ENCODE assay signal across 12 cellular contexts in the genomic region with DNA sequence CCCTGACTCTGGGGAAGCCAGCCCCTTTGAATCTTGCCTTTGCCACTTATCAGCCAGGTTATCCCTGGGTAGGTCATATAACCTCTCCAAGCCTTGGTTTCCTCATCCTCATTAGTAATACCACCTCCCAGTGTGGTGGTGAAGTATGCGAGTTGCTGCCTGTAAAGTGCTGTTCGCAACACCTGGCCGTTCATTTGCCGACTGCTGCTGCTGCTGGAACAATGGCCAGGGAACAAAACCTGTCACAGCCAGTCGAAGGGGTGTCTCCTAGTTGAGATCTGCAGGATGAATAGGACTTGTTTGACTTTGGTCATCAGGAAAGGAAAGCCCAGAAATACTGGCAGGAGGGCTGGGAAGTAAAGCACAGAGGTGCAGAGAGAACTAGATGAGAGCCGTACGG. TPM values are rescaled to one million over a fixed set of nuclear protein-coding genes. Genes with fewer than 3 reads are reported as not detected.
DNase-seq lines count a peak whose midpoint lies in the region; ATAC-seq, FAIRE-seq and TF ChIP-seq lines count a peak whose summit lies in the region.
"Had no signal": no experiment of that assay in that cellular context is flagged by ENCODE, and none has a peak within 500 bp of the region (broad histone marks: within the 10 kb centered on the region; RNA-seq: fewer than 3 reads in every experiment).

No MANE protein-coding gene starts in this region.

- peaks cover 39% of the 10 kb centered on the region for H3K4me1 ChIP-seq in rectal smooth muscle tissue (ENCODE audit: control insufficient read depth, insufficient read depth, low read length)
- H3K4me1 ChIP-seq: parathyroid adenoma had no signal

- CTCF ChIA-PET in HEK293T (lab: Yijun Ruan, JAX), result no interaction called here

- POLR2A ChIA-PET in HEK293T (lab: Yijun Ruan, JAX), result no interaction called here

- peak; percentile 81 for FAIRE-seq in bronchial epithelial cell (lab: Jason Lieb, UNC)
- FAIRE-seq: G401.6 had no signal

- TF ChIP-seq CTCF in bronchial epithelial cell (IDR thresholded peaks at IDR 0.05; ENCODE audit: insufficient read depth, low read length, severe bottlenecking), result no peak

- DNase-seq in Daoy (ENCODE audit: low read depth), result peak; percentile 35
- peak; percentile 56 for DNase-seq in NCI-H2171 (lab: John Stamatoyannopoulos, UW)
- DNase-seq in bronchial epithelial cell (ENCODE audit: low read depth), result peak; percentile 99
- no peak for DNase-seq in NCI-H526 treated with DMSO at 0.1 percent for 48 hours (lab: John Stamatoyannopoulos, UW)
- DNase-seq in AG20443 (ENCODE audit: low spot score), result no peak
- no peak for DNase-seq in HEK293T (ENCODE audit: extremely low spot score)
- DNase-seq: activated gamma-delta T cell; stimulated activated naive CD4-positive, alpha-beta T cell treated with Interleukin-2 at 50 U/mL for 16 hours had no signal

- no peak for ATAC-seq in GM21360 (IDR thresholded peaks at IDR 0.05; ENCODE audit: unreplicated experiment)

- H3K27me3 ChIP-seq in bronchial epithelial cell (ENCODE audit: control insufficient read depth, insufficient read depth, low read length) (no peaks in the 10 kb centered on the region), rectal smooth muscle tissue (ENCODE audit: control insufficient read depth, insufficient read depth, low read length) (no peaks in the 10 kb centered on the region)

- peak overlapping the region; percentile 92 for H3K27ac ChIP-seq in rectal smooth muscle tissue (ENCODE audit: low read depth, low read length)
- H3K27ac ChIP-seq: parathyroid adenoma had no signal

- H3K4me3 ChIP-seq in bronchial epithelial cell (ENCODE audit: low read depth, low read length), result no peak overlapping the region
- H3K4me3 ChIP-seq in rectal smooth muscle tissue (ENCODE audit: low read length), result no peak overlapping the region

- no peak overlapping the region for H3K9ac ChIP-seq in rectal smooth muscle tissue (ENCODE audit: low read length)
- H3K9ac ChIP-seq: parathyroid adenoma had no signal

- H3K36me3 ChIP-seq in bronchial epithelial cell (ENCODE audit: control insufficient read depth, insufficient read depth, low read length) (peaks cover 3% of the 10 kb centered on the region), rectal smooth muscle tissue (ENCODE audit: control insufficient read depth, insufficient read depth, low read length) (peaks cover 6% of the 10 kb centered on the region)

TF ChIP-seq in HEK293T, 16 proteins besides CTCF, POLR2A, EP300 and RAD21:
- TF ChIP-seq ELF4 (IDR thresholded peaks at IDR 0.05), result no peak
- TF ChIP-seq FOXK2 (IDR thresholded peaks at IDR 0.05), result no peak
- TF ChIP-seq FOXA1 (IDR thresholded peaks at IDR 0.05), result no peak
- no peak for TF ChIP-seq ZNF384 (IDR thresholded peaks at IDR 0.05)
- TF ChIP-seq SUZ12 (IDR thresholded peaks at IDR 0.05), result no peak
- TF ChIP-seq CTBP1 (IDR thresholded peaks at IDR 0.05; ENCODE audit: borderline replicate concordance), result no peak
- no peak for TF ChIP-seq L3MBTL2 (conservative IDR thresholded peaks at IDR 0.05)
- TF ChIP-seq BHLHE40 (IDR thresholded peaks at IDR 0.05; ENCODE audit: borderline replicate concordance), result no peak
- no peak for TF ChIP-seq FOXM1 (IDR thresholded peaks at IDR 0.05; ENCODE audit: borderline replicate concordance)
- TF ChIP-seq SP1 (IDR thresholded peaks at IDR 0.05), result no peak
- no peak for TF ChIP-seq LEF1 (IDR thresholded peaks at IDR 0.05; ENCODE audit: borderline replicate concordance)
- TF ChIP-seq, protein P1, sequence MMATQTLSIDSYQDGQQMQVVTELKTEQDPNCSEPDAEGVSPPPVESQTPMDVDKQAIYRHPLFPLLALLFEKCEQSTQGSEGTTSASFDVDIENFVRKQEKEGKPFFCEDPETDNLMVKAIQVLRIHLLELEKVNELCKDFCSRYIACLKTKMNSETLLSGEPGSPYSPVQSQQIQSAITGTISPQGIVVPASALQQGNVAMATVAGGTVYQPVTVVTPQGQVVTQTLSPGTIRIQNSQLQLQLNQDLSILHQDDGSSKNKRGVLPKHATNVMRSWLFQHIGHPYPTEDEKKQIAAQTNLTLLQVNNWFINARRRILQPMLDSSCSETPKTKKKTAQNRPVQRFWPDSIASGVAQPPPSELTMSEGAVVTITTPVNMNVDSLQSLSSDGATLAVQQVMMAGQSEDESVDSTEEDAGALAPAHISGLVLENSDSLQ (IDR thresholded peaks at IDR 0.05), result no peak
- no peak for TF ChIP-seq ARNT (IDR thresholded peaks at IDR 0.05)
- TF ChIP-seq HDGF (IDR thresholded peaks at IDR 0.05; ENCODE audit: borderline replicate concordance), result no peak

RNA-seq across cellular contexts. Expression of gene MANBAL, which starts 6.1 kb away (rescaled TPM):
- 11.5 and 14.2 TPM in 2 replicates for total RNA-seq in Daoy (2014; rRNA removed; shearing (Covaris generic))
- total RNA-seq in bronchial epithelial cell, result 14.8 and 21.1 TPM in 2 replicates

RNA-seq across cellular contexts. Expression of gene GHRH, which starts 34.0 kb away (rescaled TPM):
- total RNA-seq in Daoy (2014; rRNA removed; shearing (Covaris generic)), result not detected in 2 replicates
- total RNA-seq in bronchial epithelial cell, result not detected in 2 replicates

RNA-seq across cellular contexts. Expression of gene SRC, which starts 50.3 kb away (rescaled TPM):
- total RNA-seq in Daoy (2014; rRNA removed; shearing (Covaris generic)), result 7.6 and 9.5 TPM in 2 replicates
- total RNA-seq in bronchial epithelial cell, result 16.6 and 18.2 TPM in 2 replicates

Comparison
In these comparisons a context has a peak if more than half of its experiments do, and no peak if none do; other contexts are left out.
1. DNase-seq: peak in Daoy (single experiment), NCI-H2171 (single experiment) and bronchial epithelial cell (single experiment); none in NCI-H526 treated with DMSO at 0.1 percent for 48 hours (single experiment), AG20443 (single experiment) and HEK293T (single experiment).